23 cellular contexts compared by ENCODE assay signal in genomic region chr1:97351846-97352245, GRCh38.
"Had no signal": no experiment of that assay in that cellular context is flagged by ENCODE, and none has a peak within 500 bp of the region (broad histone marks: within the 10 kb centered on the region; RNA-seq: fewer than 3 reads in every experiment).

No MANE protein-coding gene starts in this region.

- H3K9ac ChIP-seq: parathyroid adenoma had no signal

- H3K4me3 ChIP-seq: coronary artery, gastroesophageal sphincter, lung, prostate gland, right lobe of liver, skin epidermis, stomach had no signal

- H3K27me3 ChIP-seq: gastroesophageal sphincter, right lobe of liver, stomach had no signal

- H3K36me3 ChIP-seq: gastroesophageal sphincter, prostate gland, right lobe of liver, stomach had no signal

- H3K79me2 ChIP-seq: parathyroid adenoma had no signal

- ATAC-seq: gastroesophageal sphincter, left cardiac atrium, left ventricle myocardium superior, right lobe of liver had no signal

- DNase-seq: effector CD4-positive, alpha-beta T cell; endodermal cell; foreskin fibroblast; glutamatergic neuron; immature natural killer cell; kidney; left cardiac atrium; left ventricle myocardium superior; mesenchymal stem cell; midbrain; naive B cell; occipital lobe; right lobe of liver; stimulated activated CD4-positive, alpha-beta T cell treated with anti-CD3 and anti-CD28 coated beads, Interleukin-2, amount 100 ng/mL, for 24 hours; stimulated activated CD4-positive, alpha-beta T cell treated with anti-CD3 and anti-CD28 coated beads, Interleukin-4, amount 100 ng/mL, for 4 hours; stimulated activated naive CD4-positive, alpha-beta T cell; stomach had no signal

- H2AFZ ChIP-seq: parathyroid adenoma had no signal

- H3K9me3 ChIP-seq: gastroesophageal sphincter, prostate gland, right lobe of liver, stomach had no signal

- H3K4me1 ChIP-seq: parathyroid adenoma, prostate gland, right lobe of liver, stomach had no signal

- H3K27ac ChIP-seq: coronary artery, gastroesophageal sphincter, parathyroid adenoma, prostate gland, right lobe of liver, skin epidermis, stomach had no signal
